Comparison of ENCODE assay signal across 8 cellular contexts in genomic region chr3:32399030-32399620, GRCh38. TPM values are rescaled to one million over a fixed set of nuclear protein-coding genes. Genes with fewer than 3 reads are reported as not detected.
DNase-seq lines count a peak whose midpoint lies in the region; ATAC-seq, FAIRE-seq and TF ChIP-seq lines count a peak whose summit lies in the region.

No MANE protein-coding gene starts in this region.

- peaks cover 62% of the 10 kb centered on the region for H3K79me2 ChIP-seq in osteoblast (ENCODE audit: insufficient read depth, low read length)

- no peaks in the 10 kb centered on the region for H3K36me3 ChIP-seq in osteoblast (ENCODE audit: insufficient read depth, low read length)

- DNase-seq in NCI-H345 (lab: John Stamatoyannopoulos, UW) = peak; percentile 10
- no peak for DNase-seq in NCI-H345 treated with DMSO at 0.1 percent for 48 hours (lab: John Stamatoyannopoulos, UW; ENCODE audit: unreplicated experiment)
- DNase-seq in HEK293T (ENCODE audit: extremely low spot score) = peak; percentile 52
- peak in 3 of 5 donors; percentile 29 to 68 (median 54) for DNase-seq in T-helper 1 cell
- peak; percentile 87 for DNase-seq in osteoblast (ENCODE audit: insufficient read length, low spot score, missing footprints)
- DNase-seq in DMS153 (lab: John Stamatoyannopoulos, UW) = no peak

- no peaks in the 10 kb centered on the region for H3K9me3 ChIP-seq in osteoblast (ENCODE audit: low read depth, low read length)

- POLR2A ChIA-PET in HEK293T (lab: Yijun Ruan, JAX) = no interaction called here

- no peaks in the 10 kb centered on the region for H4K20me1 ChIP-seq in osteoblast (ENCODE audit: insufficient read depth, low read length)

- TF ChIP-seq CTCF in osteoblast (IDR thresholded peaks at IDR 0.05; ENCODE audit: extremely low read depth, low read depth, low read length) = peak; percentile 77

- peak; percentile 48 for FAIRE-seq in endometrium (lab: Jason Lieb, UNC)

- no peak overlapping the region for H3K4me3 ChIP-seq in osteoblast (ENCODE audit: insufficient read depth, low read length)

- peaks cover 13% of the 10 kb centered on the region for H3K4me1 ChIP-seq in osteoblast (ENCODE audit: insufficient read depth, low read length)

- H3K4me2 ChIP-seq in osteoblast (ENCODE audit: insufficient read depth, low read length) = no peak overlapping the region

- CTCF ChIA-PET in HEK293T (lab: Yijun Ruan, JAX) = no interaction called here

- H3K27ac ChIP-seq in osteoblast (ENCODE audit: low read depth, low read length) = no peak overlapping the region

- no peak overlapping the region for H2AFZ ChIP-seq in osteoblast (ENCODE audit: low read length)

- no peaks in the 10 kb centered on the region for H3K27me3 ChIP-seq in osteoblast (ENCODE audit: insufficient read depth, low read length)

- no peak for ATAC-seq in HG02678 (IDR thresholded peaks at IDR 0.05; ENCODE audit: unreplicated experiment)

TF ChIP-seq in HEK293T, 16 proteins besides CTCF, POLR2A, EP300 and RAD21:
- TF ChIP-seq ZNF384 (IDR thresholded peaks at IDR 0.05) (peak; percentile 98), TARDBP (IDR thresholded peaks at IDR 0.05) (no peak)

RNA-seq across cellular contexts. Expression of gene CMTM7, which starts 7.5 kb away (rescaled TPM):
- 7.2 and 10.0 TPM in 2 replicates for total RNA-seq in osteoblast

Comparison
In these comparisons a context has a peak if more than half of its experiments do, and no peak if none do; other contexts are left out.
1. DNase-seq: peak in NCI-H345 (single experiment), HEK293T (single experiment), T-helper 1 cell (3 of 5) and osteoblast (single experiment); none in NCI-H345 treated with DMSO at 0.1 percent for 48 hours (single experiment) and DMS153 (single experiment).